20 cellular contexts compared by ENCODE assay signal in genomic region chr9:95605826-95606555, GRCh38.
DNase-seq lines count a peak whose midpoint lies in the region; ATAC-seq and TF ChIP-seq lines count a peak whose summit lies in the region.
"Had no signal": no experiment of that assay in that cellular context is flagged by ENCODE, and none has a peak within 500 bp of the region (broad histone marks: within the 10 kb centered on the region; RNA-seq: fewer than 3 reads in every experiment).

No MANE protein-coding gene starts in this region.

- TF ChIP-seq POLR2A in ovary (IDR thresholded peaks at IDR 0.05) = no peak

- no peaks in the 10 kb centered on the region for H3K79me2 ChIP-seq in GM23248 (ENCODE audit: insufficient read depth)

- H3K27ac ChIP-seq in ovary (no peak overlapping the region), GM23248 (no peak overlapping the region)
- H3K27ac ChIP-seq: body of pancreas, esophagus muscularis mucosa, heart left ventricle, upper lobe of right lung had no signal

- peaks cover 26% of the 10 kb centered on the region for H3K27me3 Mint-ChIP-seq in nephron (ENCODE audit: low read depth)
- H3K27me3 Mint-ChIP-seq: dendritic cell treated with granulocyte-macrophage colony-stimulating factor and Interleukin-4, amounts not matched to agents 40 ng/mL and 50 ng/mL, for 4 days had no signal

- H4K20me1 ChIP-seq in GM23248 (ENCODE audit: insufficient read depth) = no peaks in the 10 kb centered on the region

- no peak overlapping the region for H3K4me2 ChIP-seq in GM23248 (ENCODE audit: unreplicated experiment)

- H3K4me1 ChIP-seq in ovary (ENCODE audit: insufficient read depth) (peaks cover 3% of the 10 kb centered on the region), GM23248 (ENCODE audit: insufficient read depth) (no peaks in the 10 kb centered on the region)
- H3K4me1 ChIP-seq: esophagus muscularis mucosa, heart left ventricle, upper lobe of right lung had no signal

- no peak overlapping the region for H3K4me3 Mint-ChIP-seq in nephron
- H3K4me3 Mint-ChIP-seq: dendritic cell treated with granulocyte-macrophage colony-stimulating factor and Interleukin-4, amounts not matched to agents 40 ng/mL and 50 ng/mL, for 4 days had no signal

- no peaks in the 10 kb centered on the region for H3F3A ChIP-seq in GM23248 (ENCODE audit: insufficient read depth)

- no peaks in the 10 kb centered on the region for H3K9me3 ChIP-seq in ovary
- no peaks in the 10 kb centered on the region for H3K9me3 ChIP-seq in GM23248 (ENCODE audit: low read depth)
- H3K9me3 ChIP-seq: body of pancreas, esophagus muscularis mucosa, heart left ventricle, upper lobe of right lung had no signal

- H3K4me3 ChIP-seq in ovary (no peak overlapping the region), GM23248 (no peak overlapping the region)
- H3K4me3 ChIP-seq: body of pancreas, esophagus muscularis mucosa, heart left ventricle, upper lobe of right lung had no signal

- H3K9ac ChIP-seq in GM23248 = no peak overlapping the region

- peak overlapping the region; percentile 71 to 76 (median 75) for H3K27ac Mint-ChIP-seq in nephron
- H3K27ac Mint-ChIP-seq: dendritic cell treated with granulocyte-macrophage colony-stimulating factor and Interleukin-4, amounts not matched to agents 40 ng/mL and 50 ng/mL, for 4 days had no signal

- TF ChIP-seq CTCF in nephron (IDR thresholded peaks at IDR 0.05; ENCODE audit: unreplicated experiment in 3 of 3) (no peak), ovary (IDR thresholded peaks at IDR 0.05) (no peak)

- no peaks in the 10 kb centered on the region for H3K36me3 Mint-ChIP-seq in nephron (ENCODE audit: low read depth)

- no peak overlapping the region for H2AFZ ChIP-seq in GM23248

- WGBS in ovary, 3 donors = 50 to 53% (median 50%) methylated on average over 12 of the region's 12 CpGs
- WGBS in GM23248 (ENCODE audit: low coverage in 1 of 2, low lambda C conversion rate in 2 of 2, missing lambda C conversion rate in 2 of 2), 2 experiments = 50 to 53% methylated on average over 12 of the region's 12 CpGs

- intact Hi-C loops in ovary (cut with DNase I) = no loop called here

- no peaks in the 10 kb centered on the region for H3K36me3 ChIP-seq in ovary
- no peaks in the 10 kb centered on the region for H3K36me3 ChIP-seq in GM23248 (ENCODE audit: low read depth)
- H3K36me3 ChIP-seq: esophagus muscularis mucosa, heart left ventricle, upper lobe of right lung had no signal

- DNase-seq in COR-L47 (lab: John Stamatoyannopoulos, UW) = peak; percentile 16
- DNase-seq in NCI-H1092 (lab: John Stamatoyannopoulos, UW) = peak; percentile 14
- DNase-seq in amniotic epithelial cell (ENCODE audit: low read depth) = peak; percentile 22
- no peak for DNase-seq in NCI-H2171 (lab: John Stamatoyannopoulos, UW)
- DNase-seq in ovary = no peak
- no peak for DNase-seq in GM23248
- DNase-seq: activated naive CD4-positive, alpha-beta T cell treated with Interleukin-2 at 50 U/mL for 16 hours; body of pancreas; HCEC 1CT; heart left ventricle; posterior cingulate gyrus; RPMI8226; stimulated activated CD4-positive, alpha-beta T cell treated with anti-CD3 and anti-CD28 coated beads, Interleukin-12 subunit alpha, Interleukin-12 subunit beta, amount 100 ng/mL, for 4 hours; stimulated activated naive CD8-positive, alpha-beta T cell treated with anti-CD3 and anti-CD28 coated beads, Interleukin-15, Interleukin-2, amounts not matched to agents 100 U/mL and 50 U/mL, for 24 hours; upper lobe of right lung had no signal

- no peak for TF ChIP-seq EP300 in ovary (IDR thresholded peaks at IDR 0.05)

- no peak for ATAC-seq in HG02588 (IDR thresholded peaks at IDR 0.05; ENCODE audit: unreplicated experiment)
- ATAC-seq: activated CD4-positive, CD25-positive, alpha-beta regulatory T cell treated with anti-CD3 and anti-CD28 coated beads, Interleukin-2, amount 50 U/mL, for 24 hours; body of pancreas; heart left ventricle; stimulated activated naive CD8-positive, alpha-beta T cell treated with anti-CD3 and anti-CD28 coated beads, Interleukin-15, Interleukin-2, amounts not matched to agents 100 U/mL and 50 U/mL, for 24 hours; upper lobe of right lung had no signal

- H3K27me3 ChIP-seq in ovary (no peaks in the 10 kb centered on the region), GM23248 (replicated peaks; ENCODE audit: insufficient read depth) (no peaks in the 10 kb centered on the region)
- H3K27me3 ChIP-seq: body of pancreas, esophagus muscularis mucosa, heart left ventricle, upper lobe of right lung had no signal

- in situ Hi-C loops in GM23248 (cut with MboI) = no loop called here

- peaks cover 28% of the 10 kb centered on the region for H3K4me1 Mint-ChIP-seq in nephron

- H3K9me2 ChIP-seq in GM23248 (ENCODE audit: insufficient read depth) = no peaks in the 10 kb centered on the region

- no peaks in the 10 kb centered on the region for H3K9me3 Mint-ChIP-seq in nephron
- H3K9me3 Mint-ChIP-seq: dendritic cell treated with granulocyte-macrophage colony-stimulating factor and Interleukin-4, amounts not matched to agents 40 ng/mL and 50 ng/mL, for 4 days had no signal

Comparison
In these comparisons a context has a peak if more than half of its experiments do, and no peak if none do; other contexts are left out.
1. DNase-seq: peak in COR-L47 (single experiment), NCI-H1092 (single experiment) and amniotic epithelial cell (single experiment); none in NCI-H2171 (single experiment), ovary (0 of 5) and GM23248 (single experiment).